In the genomic region with DNA sequence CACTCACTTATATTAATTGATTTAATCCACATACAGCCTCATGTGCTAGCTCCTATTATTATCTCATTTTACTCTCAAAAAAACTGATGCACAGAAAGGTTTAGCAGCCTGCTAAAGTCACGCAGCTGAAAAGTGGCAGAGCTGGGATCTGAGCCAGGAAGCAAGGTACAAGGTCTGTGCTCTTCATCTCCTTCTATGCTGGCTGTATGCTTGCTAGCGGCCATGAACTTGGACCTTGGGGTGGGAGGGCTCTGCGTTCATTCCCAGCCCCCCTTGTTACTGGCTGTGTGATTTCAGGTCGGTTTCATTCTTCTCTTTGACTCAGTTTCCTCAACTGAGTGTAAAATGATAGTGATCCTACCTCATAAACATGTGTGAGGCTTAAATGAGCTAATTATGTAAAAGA, we compare ENCODE assay signal across 1 cellular context.
TF ChIP-seq lines count a peak whose summit lies in the region.

No MANE protein-coding gene starts in this region.

TF ChIP-seq in HepG2, 621 proteins besides CTCF, POLR2A, EP300 and RAD21 (continued from another document and continues in another):
- TF ChIP-seq, protein P1, sequence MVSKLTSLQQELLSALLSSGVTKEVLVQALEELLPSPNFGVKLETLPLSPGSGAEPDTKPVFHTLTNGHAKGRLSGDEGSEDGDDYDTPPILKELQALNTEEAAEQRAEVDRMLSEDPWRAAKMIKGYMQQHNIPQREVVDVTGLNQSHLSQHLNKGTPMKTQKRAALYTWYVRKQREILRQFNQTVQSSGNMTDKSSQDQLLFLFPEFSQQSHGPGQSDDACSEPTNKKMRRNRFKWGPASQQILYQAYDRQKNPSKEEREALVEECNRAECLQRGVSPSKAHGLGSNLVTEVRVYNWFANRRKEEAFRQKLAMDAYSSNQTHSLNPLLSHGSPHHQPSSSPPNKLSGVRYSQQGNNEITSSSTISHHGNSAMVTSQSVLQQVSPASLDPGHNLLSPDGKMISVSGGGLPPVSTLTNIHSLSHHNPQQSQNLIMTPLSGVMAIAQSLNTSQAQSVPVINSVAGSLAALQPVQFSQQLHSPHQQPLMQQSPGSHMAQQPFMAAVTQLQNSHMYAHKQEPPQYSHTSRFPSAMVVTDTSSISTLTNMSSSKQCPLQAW (CRISPR knock-in tag; IDR thresholded peaks at IDR 0.05) = no peak
- TF ChIP-seq, protein P2, sequence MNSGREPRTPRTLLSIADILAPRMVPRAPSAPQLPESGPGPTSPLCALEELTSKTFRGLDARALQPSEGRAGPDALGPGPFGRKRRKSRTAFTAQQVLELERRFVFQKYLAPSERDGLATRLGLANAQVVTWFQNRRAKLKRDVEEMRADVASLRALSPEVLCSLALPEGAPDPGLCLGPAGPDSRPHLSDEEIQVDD (CRISPR knock-in tag; IDR thresholded peaks at IDR 0.05; ENCODE audit: borderline replicate concordance) = no peak
- TF ChIP-seq TGIF2 (CRISPR knock-in tag; IDR thresholded peaks at IDR 0.05) (no peak), ZNF562 (CRISPR knock-in tag; IDR thresholded peaks at IDR 0.05; ENCODE audit: borderline replicate concordance) (no peak), ATF5 (CRISPR knock-in tag; IDR thresholded peaks at IDR 0.05; ENCODE audit: low read depth) (no peak), CSRNP1 (CRISPR knock-in tag; IDR thresholded peaks at IDR 0.05) (no peak), SAP130 (CRISPR knock-in tag; IDR thresholded peaks at IDR 0.05; ENCODE audit: low read depth) (peak; percentile 30), JUN (CRISPR knock-in tag; IDR thresholded peaks at IDR 0.05) (no peak), ZNF75D (CRISPR knock-in tag; IDR thresholded peaks at IDR 0.05; ENCODE audit: borderline replicate concordance) (no peak), CHD4 (IDR thresholded peaks at IDR 0.05; ENCODE audit: borderline replicate concordance, low read length) (peak; percentile 47; the same call in 1 of the 2 replicates), IKZF4 (CRISPR knock-in tag; IDR thresholded peaks at IDR 0.05; ENCODE audit: borderline replicate concordance, low read depth, not compliant biosample characterization) (no peak), CENPX (CRISPR knock-in tag; IDR thresholded peaks at IDR 0.05) (no peak), ZNF317 (CRISPR knock-in tag; IDR thresholded peaks at IDR 0.05) (no peak), MED1 (CRISPR knock-in tag; IDR thresholded peaks at IDR 0.05) (peak; percentile 61), SNAI1 (CRISPR knock-in tag; IDR thresholded peaks at IDR 0.05; ENCODE audit: borderline replicate concordance) (no peak), TERF1 (CRISPR knock-in tag; IDR thresholded peaks at IDR 0.05) (no peak), PTBP1 (IDR thresholded peaks at IDR 0.05; ENCODE audit: low read depth, low read length, poor library complexity, severe bottlenecking) (no peak), ARNT2 (CRISPR knock-in tag; IDR thresholded peaks at IDR 0.05; ENCODE audit: low read depth) (no peak), ZNF331 (CRISPR knock-in tag; IDR thresholded peaks at IDR 0.05) (no peak), ONECUT2 (CRISPR knock-in tag; IDR thresholded peaks at IDR 0.05) (no peak), ZNF652 (CRISPR knock-in tag; IDR thresholded peaks at IDR 0.05; ENCODE audit: borderline replicate concordance, low read depth) (no peak), ZNF12 (CRISPR knock-in tag; IDR thresholded peaks at IDR 0.05) (no peak)
- TF ChIP-seq, protein P3, sequence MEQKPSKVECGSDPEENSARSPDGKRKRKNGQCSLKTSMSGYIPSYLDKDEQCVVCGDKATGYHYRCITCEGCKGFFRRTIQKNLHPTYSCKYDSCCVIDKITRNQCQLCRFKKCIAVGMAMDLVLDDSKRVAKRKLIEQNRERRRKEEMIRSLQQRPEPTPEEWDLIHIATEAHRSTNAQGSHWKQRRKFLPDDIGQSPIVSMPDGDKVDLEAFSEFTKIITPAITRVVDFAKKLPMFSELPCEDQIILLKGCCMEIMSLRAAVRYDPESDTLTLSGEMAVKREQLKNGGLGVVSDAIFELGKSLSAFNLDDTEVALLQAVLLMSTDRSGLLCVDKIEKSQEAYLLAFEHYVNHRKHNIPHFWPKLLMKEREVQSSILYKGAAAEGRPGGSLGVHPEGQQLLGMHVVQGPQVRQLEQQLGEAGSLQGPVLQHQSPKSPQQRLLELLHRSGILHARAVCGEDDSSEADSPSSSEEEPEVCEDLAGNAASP (CRISPR knock-in tag; IDR thresholded peaks at IDR 0.05; ENCODE audit: borderline replicate concordance) = no peak; the same call in 1 of the 2 replicates
- TF ChIP-seq, protein P4, sequence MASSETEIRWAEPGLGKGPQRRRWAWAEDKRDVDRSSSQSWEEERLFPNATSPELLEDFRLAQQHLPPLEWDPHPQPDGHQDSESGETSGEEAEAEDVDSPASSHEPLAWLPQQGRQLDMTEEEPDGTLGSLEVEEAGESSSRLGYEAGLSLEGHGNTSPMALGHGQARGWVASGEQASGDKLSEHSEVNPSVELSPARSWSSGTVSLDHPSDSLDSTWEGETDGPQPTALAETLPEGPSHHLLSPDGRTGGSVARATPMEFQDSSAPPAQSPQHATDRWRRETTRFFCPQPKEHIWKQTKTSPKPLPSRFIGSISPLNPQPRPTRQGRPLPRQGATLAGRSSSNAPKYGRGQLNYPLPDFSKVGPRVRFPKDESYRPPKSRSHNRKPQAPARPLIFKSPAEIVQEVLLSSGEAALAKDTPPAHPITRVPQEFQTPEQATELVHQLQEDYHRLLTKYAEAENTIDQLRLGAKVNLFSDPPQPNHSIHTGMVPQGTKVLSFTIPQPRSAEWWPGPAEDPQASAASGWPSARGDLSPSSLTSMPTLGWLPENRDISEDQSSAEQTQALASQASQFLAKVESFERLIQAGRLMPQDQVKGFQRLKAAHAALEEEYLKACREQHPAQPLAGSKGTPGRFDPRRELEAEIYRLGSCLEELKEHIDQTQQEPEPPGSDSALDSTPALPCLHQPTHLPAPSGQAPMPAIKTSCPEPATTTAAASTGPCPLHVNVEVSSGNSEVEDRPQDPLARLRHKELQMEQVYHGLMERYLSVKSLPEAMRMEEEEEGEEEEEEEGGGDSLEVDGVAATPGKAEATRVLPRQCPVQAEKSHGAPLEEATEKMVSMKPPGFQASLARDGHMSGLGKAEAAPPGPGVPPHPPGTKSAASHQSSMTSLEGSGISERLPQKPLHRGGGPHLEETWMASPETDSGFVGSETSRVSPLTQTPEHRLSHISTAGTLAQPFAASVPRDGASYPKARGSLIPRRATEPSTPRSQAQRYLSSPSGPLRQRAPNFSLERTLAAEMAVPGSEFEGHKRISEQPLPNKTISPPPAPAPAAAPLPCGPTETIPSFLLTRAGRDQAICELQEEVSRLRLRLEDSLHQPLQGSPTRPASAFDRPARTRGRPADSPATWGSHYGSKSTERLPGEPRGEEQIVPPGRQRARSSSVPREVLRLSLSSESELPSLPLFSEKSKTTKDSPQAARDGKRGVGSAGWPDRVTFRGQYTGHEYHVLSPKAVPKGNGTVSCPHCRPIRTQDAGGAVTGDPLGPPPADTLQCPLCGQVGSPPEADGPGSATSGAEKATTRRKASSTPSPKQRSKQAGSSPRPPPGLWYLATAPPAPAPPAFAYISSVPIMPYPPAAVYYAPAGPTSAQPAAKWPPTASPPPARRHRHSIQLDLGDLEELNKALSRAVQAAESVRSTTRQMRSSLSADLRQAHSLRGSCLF (CRISPR knock-in tag; IDR thresholded peaks at IDR 0.05; ENCODE audit: borderline replicate concordance) = no peak
- TF ChIP-seq, protein P5, sequence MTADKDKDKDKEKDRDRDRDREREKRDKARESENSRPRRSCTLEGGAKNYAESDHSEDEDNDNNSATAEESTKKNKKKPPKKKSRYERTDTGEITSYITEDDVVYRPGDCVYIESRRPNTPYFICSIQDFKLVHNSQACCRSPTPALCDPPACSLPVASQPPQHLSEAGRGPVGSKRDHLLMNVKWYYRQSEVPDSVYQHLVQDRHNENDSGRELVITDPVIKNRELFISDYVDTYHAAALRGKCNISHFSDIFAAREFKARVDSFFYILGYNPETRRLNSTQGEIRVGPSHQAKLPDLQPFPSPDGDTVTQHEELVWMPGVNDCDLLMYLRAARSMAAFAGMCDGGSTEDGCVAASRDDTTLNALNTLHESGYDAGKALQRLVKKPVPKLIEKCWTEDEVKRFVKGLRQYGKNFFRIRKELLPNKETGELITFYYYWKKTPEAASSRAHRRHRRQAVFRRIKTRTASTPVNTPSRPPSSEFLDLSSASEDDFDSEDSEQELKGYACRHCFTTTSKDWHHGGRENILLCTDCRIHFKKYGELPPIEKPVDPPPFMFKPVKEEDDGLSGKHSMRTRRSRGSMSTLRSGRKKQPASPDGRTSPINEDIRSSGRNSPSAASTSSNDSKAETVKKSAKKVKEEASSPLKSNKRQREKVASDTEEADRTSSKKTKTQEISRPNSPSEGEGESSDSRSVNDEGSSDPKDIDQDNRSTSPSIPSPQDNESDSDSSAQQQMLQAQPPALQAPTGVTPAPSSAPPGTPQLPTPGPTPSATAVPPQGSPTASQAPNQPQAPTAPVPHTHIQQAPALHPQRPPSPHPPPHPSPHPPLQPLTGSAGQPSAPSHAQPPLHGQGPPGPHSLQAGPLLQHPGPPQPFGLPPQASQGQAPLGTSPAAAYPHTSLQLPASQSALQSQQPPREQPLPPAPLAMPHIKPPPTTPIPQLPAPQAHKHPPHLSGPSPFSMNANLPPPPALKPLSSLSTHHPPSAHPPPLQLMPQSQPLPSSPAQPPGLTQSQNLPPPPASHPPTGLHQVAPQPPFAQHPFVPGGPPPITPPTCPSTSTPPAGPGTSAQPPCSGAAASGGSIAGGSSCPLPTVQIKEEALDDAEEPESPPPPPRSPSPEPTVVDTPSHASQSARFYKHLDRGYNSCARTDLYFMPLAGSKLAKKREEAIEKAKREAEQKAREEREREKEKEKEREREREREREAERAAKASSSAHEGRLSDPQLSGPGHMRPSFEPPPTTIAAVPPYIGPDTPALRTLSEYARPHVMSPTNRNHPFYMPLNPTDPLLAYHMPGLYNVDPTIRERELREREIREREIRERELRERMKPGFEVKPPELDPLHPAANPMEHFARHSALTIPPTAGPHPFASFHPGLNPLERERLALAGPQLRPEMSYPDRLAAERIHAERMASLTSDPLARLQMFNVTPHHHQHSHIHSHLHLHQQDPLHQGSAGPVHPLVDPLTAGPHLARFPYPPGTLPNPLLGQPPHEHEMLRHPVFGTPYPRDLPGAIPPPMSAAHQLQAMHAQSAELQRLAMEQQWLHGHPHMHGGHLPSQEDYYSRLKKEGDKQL (CRISPR knock-in tag; IDR thresholded peaks at IDR 0.05; ENCODE audit: low read depth) = no peak
- TF ChIP-seq, protein P6, sequence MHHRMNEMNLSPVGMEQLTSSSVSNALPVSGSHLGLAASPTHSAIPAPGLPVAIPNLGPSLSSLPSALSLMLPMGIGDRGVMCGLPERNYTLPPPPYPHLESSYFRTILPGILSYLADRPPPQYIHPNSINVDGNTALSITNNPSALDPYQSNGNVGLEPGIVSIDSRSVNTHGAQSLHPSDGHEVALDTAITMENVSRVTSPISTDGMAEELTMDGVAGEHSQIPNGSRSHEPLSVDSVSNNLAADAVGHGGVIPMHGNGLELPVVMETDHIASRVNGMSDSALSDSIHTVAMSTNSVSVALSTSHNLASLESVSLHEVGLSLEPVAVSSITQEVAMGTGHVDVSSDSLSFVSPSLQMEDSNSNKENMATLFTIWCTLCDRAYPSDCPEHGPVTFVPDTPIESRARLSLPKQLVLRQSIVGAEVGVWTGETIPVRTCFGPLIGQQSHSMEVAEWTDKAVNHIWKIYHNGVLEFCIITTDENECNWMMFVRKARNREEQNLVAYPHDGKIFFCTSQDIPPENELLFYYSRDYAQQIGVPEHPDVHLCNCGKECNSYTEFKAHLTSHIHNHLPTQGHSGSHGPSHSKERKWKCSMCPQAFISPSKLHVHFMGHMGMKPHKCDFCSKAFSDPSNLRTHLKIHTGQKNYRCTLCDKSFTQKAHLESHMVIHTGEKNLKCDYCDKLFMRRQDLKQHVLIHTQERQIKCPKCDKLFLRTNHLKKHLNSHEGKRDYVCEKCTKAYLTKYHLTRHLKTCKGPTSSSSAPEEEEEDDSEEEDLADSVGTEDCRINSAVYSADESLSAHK (CRISPR knock-in tag; IDR thresholded peaks at IDR 0.05; ENCODE audit: borderline replicate concordance) = no peak
